Comparison of ENCODE assay signal across 8 cellular contexts in the genomic region with DNA sequence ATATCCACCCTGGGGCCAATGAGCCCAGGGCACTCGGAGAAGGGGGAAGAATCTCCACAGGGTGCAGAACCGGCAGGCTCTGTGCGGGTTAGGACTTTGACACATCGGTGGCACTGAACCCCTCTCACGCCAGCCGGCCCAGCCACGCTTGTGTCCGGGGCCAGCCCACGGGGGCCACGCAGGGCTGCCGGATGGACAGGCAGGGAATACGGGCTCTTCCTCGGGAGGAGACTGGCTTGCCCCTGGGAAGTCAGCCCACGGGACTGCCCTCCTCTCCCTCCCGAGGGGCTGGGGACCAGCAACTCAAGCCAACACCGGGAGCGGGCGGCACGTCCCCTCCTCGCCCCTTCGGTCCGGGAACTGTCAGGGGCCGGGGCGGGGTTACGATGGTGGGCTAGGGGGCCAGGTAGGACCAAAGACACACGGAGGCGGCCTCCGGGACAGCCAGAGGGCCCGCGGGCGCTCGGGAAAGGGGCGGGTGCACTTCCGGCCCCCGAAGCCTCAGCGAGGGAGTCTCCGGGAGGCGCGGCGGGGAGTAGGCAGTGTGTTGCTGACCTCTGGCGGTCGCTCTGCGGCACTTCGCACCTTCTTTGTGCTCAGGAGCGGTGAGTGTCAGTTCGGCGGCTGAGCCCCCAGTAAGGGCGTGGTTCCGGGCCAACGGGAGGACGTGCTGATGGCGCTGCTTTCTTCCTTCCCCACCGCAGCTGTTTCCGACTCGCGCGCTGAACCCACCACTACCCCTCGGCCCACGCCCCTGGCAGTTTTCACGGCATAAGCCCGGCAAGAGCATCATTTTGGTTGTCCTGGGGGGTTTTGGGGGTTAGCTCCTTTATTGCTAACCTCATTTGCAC. TPM values are rescaled to one million over a fixed set of nuclear protein-coding genes. Genes with fewer than 3 reads are reported as not detected.
DNase-seq lines count a peak whose midpoint lies in the region; ATAC-seq and TF ChIP-seq lines count a peak whose summit lies in the region.

No MANE protein-coding gene starts in this region.

- H3K27me3 ChIP-seq in Caco-2 (replicated peaks; ENCODE audit: control insufficient read depth, insufficient read depth, low read length) (no peaks in the 10 kb centered on the region), NT2/D1 (ENCODE audit: insufficient read depth, insufficient read length) (peaks cover 9% of the 10 kb centered on the region), esophagus (ENCODE audit: control insufficient read depth in 1 of 2, insufficient read depth in 2 of 2, low read length in 2 of 2) (no peaks in the 10 kb centered on the region), mucosa of rectum (ENCODE audit: control insufficient read depth in 2 of 2, insufficient read depth in 2 of 2, low read length in 2 of 2) (no peaks in the 10 kb centered on the region)

- no TSS peak for BruUV-seq in Caco-2 (replicated peaks; lab: Mats Ljungman, UMichigan)

- peak overlapping the region; percentile 73 for H3K4me3 Mint-ChIP-seq in Caco-2 (ENCODE audit: unreplicated experiment)

- intact Hi-C loops in Caco-2 (cut with micrococcal nuclease; ENCODE audit: unreplicated experiment), result loop anchor here (1.0 to 2.0 kb wide), 3 partner anchors 42 to 100 kb away; no protein-coding TSS in a partner anchor

- DNase-seq in Caco-2, result peak; percentile 84 to 85
- DNase-seq in HPDE6-E6E7 (ENCODE audit: extremely low spot score), result peak; percentile 54
- DNase-seq in NT2/D1 (ENCODE audit: low read depth, low spot score), result peak; percentile 82
- peak; percentile 90 for DNase-seq in activated CD8-positive, alpha-beta memory T cell treated with anti-CD3 and anti-CD28 coated beads, Interleukin-2, amount 50 U/mL, for 48 hours
- peak; percentile 80 for DNase-seq in stimulated activated CD8-positive, alpha-beta memory T cell treated with anti-CD3 and anti-CD28 coated beads, Interleukin-4, amount 100 ng/mL, for 24 hours (ENCODE audit: low read depth)

- H3K9ac ChIP-seq in NT2/D1 (ENCODE audit: insufficient read length, low read depth) (peak overlapping the region; percentile 79), mucosa of rectum (ENCODE audit: low read depth in 1 of 2, low read length in 2 of 2) (peak overlapping the region; percentile 57 to 72)

- peak; percentile 90 for ATAC-seq in GM19468 (IDR thresholded peaks at IDR 0.05; ENCODE audit: extremely low read depth, unreplicated experiment)

- H3K9me3 ChIP-seq in Caco-2 (no peaks in the 10 kb centered on the region), NT2/D1 (ENCODE audit: insufficient read depth, low read length) (no peaks in the 10 kb centered on the region), esophagus (ENCODE audit: control insufficient read depth in 2 of 2, insufficient read depth in 1 of 2, low read depth in 1 of 2, low read length in 1 of 2) (no peaks in the 10 kb centered on the region), mucosa of rectum (ENCODE audit: control insufficient read depth in 2 of 2, low read length in 2 of 2) (no peaks in the 10 kb centered on the region)

- no peaks in the 10 kb centered on the region for H3K36me3 ChIP-seq in Caco-2 (ENCODE audit: control insufficient read depth, insufficient read depth, low read length)
- H3K36me3 ChIP-seq in NT2/D1 (ENCODE audit: insufficient read depth, insufficient read length, low read length), result no peaks in the 10 kb centered on the region
- H3K36me3 ChIP-seq in esophagus (ENCODE audit: control insufficient read depth in 2 of 2, insufficient read depth in 2 of 2, low read length in 1 of 2), result no peaks in the 10 kb centered on the region
- no peaks in the 10 kb centered on the region for H3K36me3 ChIP-seq in mucosa of rectum (ENCODE audit: control insufficient read depth in 2 of 2, insufficient read depth in 2 of 2, low read length in 2 of 2)

- peak overlapping the region; percentile 16 for H3K27ac Mint-ChIP-seq in Caco-2 (ENCODE audit: unreplicated experiment)

- no peaks in the 10 kb centered on the region for H3K27me3 Mint-ChIP-seq in Caco-2 (ENCODE audit: insufficient read depth, unreplicated experiment)

- H3K9me3 Mint-ChIP-seq in Caco-2 (ENCODE audit: unreplicated experiment), result no peaks in the 10 kb centered on the region

- H3K4me1 Mint-ChIP-seq in Caco-2 (ENCODE audit: low read depth, unreplicated experiment), result peaks cover 5% of the 10 kb centered on the region

- CTCF ChIA-PET in Caco-2 (lab: Charles Lee), result interaction anchor here (0.6 to 2.6 kb wide), 4 partner anchors 9 to 52 kb away, joined by 3 to 17 read pairs (median 6); no protein-coding TSS in a partner anchor

- POLR2A ChIA-PET in Caco-2 (lab: Charles Lee), result no interaction called here

- H3K4me1 ChIP-seq in Caco-2 (peaks cover 5% of the 10 kb centered on the region; the same call in 1 of the 2 replicates), NT2/D1 (ENCODE audit: insufficient read depth, insufficient read length) (peaks cover 4% of the 10 kb centered on the region), esophagus (ENCODE audit: control insufficient read depth in 2 of 2, insufficient read depth in 2 of 2, low read length in 1 of 2) (peaks cover 0 to 7% of the 10 kb centered on the region in 2 donors), mucosa of rectum (ENCODE audit: control insufficient read depth in 2 of 2, insufficient read depth in 2 of 2, low read length in 2 of 2) (peaks cover 2 to 4% of the 10 kb centered on the region in 2 donors)

- H3K4me3 ChIP-seq in Caco-2 (ENCODE audit: low read depth, low read length) (peak overlapping the region; percentile 58), NT2/D1 (ENCODE audit: insufficient read length, low read depth) (peak overlapping the region; percentile 45), esophagus (ENCODE audit: low read depth in 1 of 2, low read length in 2 of 2) (peak overlapping the region; percentile 53 to 56), mucosa of rectum (ENCODE audit: low read length in 2 of 2) (peak overlapping the region; percentile 57 to 74)

- TF ChIP-seq CTCF in Caco-2 (IDR thresholded peaks at IDR 0.05; ENCODE audit: insufficient read depth in 1 of 2, low read depth in 1 of 2, low read length in 1 of 2, severe bottlenecking in 1 of 2, unreplicated experiment in 1 of 2), result peak; percentile 89 to 90

- H3K27ac ChIP-seq in esophagus (ENCODE audit: low read depth in 2 of 2, low read length in 1 of 2) (peak overlapping the region; percentile 23 to 38), mucosa of rectum (ENCODE audit: low read depth in 2 of 2, low read length in 2 of 2) (peak overlapping the region in 1 of 2 donors; percentile 23)

- no peaks in the 10 kb centered on the region for H3K36me3 Mint-ChIP-seq in Caco-2 (ENCODE audit: insufficient read depth, unreplicated experiment)

- WGBS in esophagus, 2 donors, result 2% methylated on average over 60 to 61 of the region's 61 CpGs

RNA-seq across cellular contexts. Expression of a gene that starts 5.1 kb away (rescaled TPM):
- not detected in 2 replicates for total RNA-seq in Caco-2 (2022)
- not detected for polyA plus RNA-seq in esophagus

RNA-seq across cellular contexts. Expression of a gene that starts 25.1 kb away (rescaled TPM):
- total RNA-seq in Caco-2 (2022), result 10.3 and 13.4 TPM in 2 replicates
- polyA plus RNA-seq in esophagus, result 1 to 10 TPM; 2.5 to 5.2 TPM
